1 cellular context compared by ENCODE assay signal in the genomic region with DNA sequence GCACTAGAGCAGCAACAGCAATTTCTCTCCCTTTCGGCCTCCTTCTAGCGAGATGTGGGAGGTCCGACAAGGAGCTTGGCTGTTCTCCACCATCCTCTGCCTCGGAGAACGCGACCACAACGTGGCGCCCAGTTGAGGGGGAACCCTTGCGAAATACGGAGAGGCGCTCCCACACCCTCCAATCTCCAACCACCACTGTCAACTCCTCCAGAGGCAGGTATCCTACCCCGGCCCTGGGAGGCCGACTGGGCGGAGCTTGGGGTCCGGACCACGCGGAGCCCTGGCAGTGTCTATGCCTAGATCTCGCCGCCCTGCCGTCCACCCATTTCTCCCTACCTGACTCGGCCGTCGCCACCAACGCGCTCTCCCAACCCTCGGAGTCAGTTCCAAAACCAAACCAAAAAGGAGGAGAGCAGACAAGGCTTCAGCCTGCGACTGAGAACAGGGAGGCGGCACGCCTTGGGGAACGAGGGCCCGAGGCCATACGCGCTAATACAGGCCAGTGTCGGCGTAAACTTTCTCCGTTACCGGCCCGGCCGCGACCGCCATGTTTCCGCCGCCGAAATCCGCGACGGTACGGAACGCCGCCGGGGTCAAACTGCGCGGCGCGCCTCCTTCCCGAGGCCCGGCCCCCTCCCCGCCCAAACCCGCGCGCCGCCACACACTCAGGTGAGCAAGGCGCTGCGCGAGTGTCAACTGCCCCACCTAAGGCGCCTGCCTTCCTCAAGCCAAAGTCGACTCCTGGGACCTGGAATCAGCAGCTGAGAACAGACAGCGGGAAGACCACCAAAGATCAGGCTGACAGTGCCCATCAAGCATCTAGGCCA.
A peak's percentile ranks its signal among the peaks of the same experiment; 100 is the strongest.
TF ChIP-seq lines count a peak whose summit lies in the region.

Gene TMEM168, minus strand, starts transcription at position 570 of the 827 bp plus-strand sequence. CDS start 5,568 bp downstream, outside the sequence.

TF ChIP-seq in HepG2, 621 proteins besides CTCF, POLR2A, EP300 and RAD21 (continued from another document and continues in another):
- TF ChIP-seq, protein P1, sequence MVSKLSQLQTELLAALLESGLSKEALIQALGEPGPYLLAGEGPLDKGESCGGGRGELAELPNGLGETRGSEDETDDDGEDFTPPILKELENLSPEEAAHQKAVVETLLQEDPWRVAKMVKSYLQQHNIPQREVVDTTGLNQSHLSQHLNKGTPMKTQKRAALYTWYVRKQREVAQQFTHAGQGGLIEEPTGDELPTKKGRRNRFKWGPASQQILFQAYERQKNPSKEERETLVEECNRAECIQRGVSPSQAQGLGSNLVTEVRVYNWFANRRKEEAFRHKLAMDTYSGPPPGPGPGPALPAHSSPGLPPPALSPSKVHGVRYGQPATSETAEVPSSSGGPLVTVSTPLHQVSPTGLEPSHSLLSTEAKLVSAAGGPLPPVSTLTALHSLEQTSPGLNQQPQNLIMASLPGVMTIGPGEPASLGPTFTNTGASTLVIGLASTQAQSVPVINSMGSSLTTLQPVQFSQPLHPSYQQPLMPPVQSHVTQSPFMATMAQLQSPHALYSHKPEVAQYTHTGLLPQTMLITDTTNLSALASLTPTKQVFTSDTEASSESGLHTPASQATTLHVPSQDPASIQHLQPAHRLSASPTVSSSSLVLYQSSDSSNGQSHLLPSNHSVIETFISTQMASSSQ (IDR thresholded peaks at IDR 0.05; ENCODE audit: low read depth) = no peak
- TF ChIP-seq, protein P1 (CRISPR knock-in tag; IDR thresholded peaks at IDR 0.05; ENCODE audit: borderline replicate concordance) = peak; percentile 53; the same call in 1 of the 2 replicates
- TF ChIP-seq ZNF646 (CRISPR knock-in tag; IDR thresholded peaks at IDR 0.05) (no peak), ZBTB38 (CRISPR knock-in tag; IDR thresholded peaks at IDR 0.05) (0 out of 2 replicates have a peak, but pooled peaks have one; percentile 33), ZNF335 (CRISPR knock-in tag; IDR thresholded peaks at IDR 0.05) (no peak), ZNF577 (CRISPR knock-in tag; IDR thresholded peaks at IDR 0.05; ENCODE audit: borderline replicate concordance, low read depth) (no peak), ZNF678 (CRISPR knock-in tag; IDR thresholded peaks at IDR 0.05) (no peak), ZNF24 (IDR thresholded peaks at IDR 0.05) (no peak), PHF20 (CRISPR knock-in tag; IDR thresholded peaks at IDR 0.05) (peak; percentile 50), ZEB1 (IDR thresholded peaks at IDR 0.05; ENCODE audit: insufficient replicate concordance, low read depth) (peak; percentile 45), HDAC1 (CRISPR knock-in tag; IDR thresholded peaks at IDR 0.05) (peak; percentile 59; the same call in 1 of the 2 replicates), ZNF879 (CRISPR knock-in tag; IDR thresholded peaks at IDR 0.05) (no peak), TCF7L2 (IDR thresholded peaks at IDR 0.05; ENCODE audit: low read depth, low read length) (no peak), AHDC1 (CRISPR knock-in tag; IDR thresholded peaks at IDR 0.05; ENCODE audit: borderline replicate concordance) (no peak), HOXA9 (CRISPR knock-in tag; IDR thresholded peaks at IDR 0.05; ENCODE audit: borderline replicate concordance) (no peak), PAX8 (CRISPR knock-in tag; IDR thresholded peaks at IDR 0.05; ENCODE audit: borderline replicate concordance) (no peak), ESRRA (CRISPR knock-in tag; IDR thresholded peaks at IDR 0.05; ENCODE audit: low read depth) (no peak), REL (CRISPR knock-in tag; conservative IDR thresholded peaks at IDR 0.05) (no peak; the same call in 1 of the 2 replicates), NONO (IDR thresholded peaks at IDR 0.05) (no peak), NONO (CRISPR knock-in tag; conservative IDR thresholded peaks at IDR 0.05) (peak; percentile 64; the same call in 1 of the 2 replicates), POGK (CRISPR knock-in tag; conservative IDR thresholded peaks at IDR 0.05) (peak; percentile 53; the same call in 1 of the 2 replicates), ZNF770 (CRISPR knock-in tag; IDR thresholded peaks at IDR 0.05) (peak; percentile 62), NCOR1 (IDR thresholded peaks at IDR 0.05; ENCODE audit: borderline replicate concordance, low read length) (no peak), NCOA5 (CRISPR knock-in tag; IDR thresholded peaks at IDR 0.05) (no peak), ZNF207 (IDR thresholded peaks at IDR 0.05; ENCODE audit: borderline replicate concordance) (no peak), PTBP1 (IDR thresholded peaks at IDR 0.05; ENCODE audit: low read depth, low read length, poor library complexity, severe bottlenecking) (no peak), EEA1 (CRISPR knock-in tag; IDR thresholded peaks at IDR 0.05; ENCODE audit: borderline replicate concordance) (0 out of 2 replicates have a peak, but pooled peaks have one; percentile 50)
- TF ChIP-seq, protein P2, sequence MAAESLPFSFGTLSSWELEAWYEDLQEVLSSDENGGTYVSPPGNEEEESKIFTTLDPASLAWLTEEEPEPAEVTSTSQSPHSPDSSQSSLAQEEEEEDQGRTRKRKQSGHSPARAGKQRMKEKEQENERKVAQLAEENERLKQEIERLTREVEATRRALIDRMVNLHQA (CRISPR knock-in tag; IDR thresholded peaks at IDR 0.05) = no peak
- TF ChIP-seq, protein P3, sequence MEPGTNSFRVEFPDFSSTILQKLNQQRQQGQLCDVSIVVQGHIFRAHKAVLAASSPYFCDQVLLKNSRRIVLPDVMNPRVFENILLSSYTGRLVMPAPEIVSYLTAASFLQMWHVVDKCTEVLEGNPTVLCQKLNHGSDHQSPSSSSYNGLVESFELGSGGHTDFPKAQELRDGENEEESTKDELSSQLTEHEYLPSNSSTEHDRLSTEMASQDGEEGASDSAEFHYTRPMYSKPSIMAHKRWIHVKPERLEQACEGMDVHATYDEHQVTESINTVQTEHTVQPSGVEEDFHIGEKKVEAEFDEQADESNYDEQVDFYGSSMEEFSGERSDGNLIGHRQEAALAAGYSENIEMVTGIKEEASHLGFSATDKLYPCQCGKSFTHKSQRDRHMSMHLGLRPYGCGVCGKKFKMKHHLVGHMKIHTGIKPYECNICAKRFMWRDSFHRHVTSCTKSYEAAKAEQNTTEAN (CRISPR knock-in tag; conservative IDR thresholded peaks at IDR 0.05) = no peak
